ENCODE assay signal across 21 cellular contexts in genomic region chr16:62870554-62870953, GRCh38.
DNase-seq lines count a peak whose midpoint lies in the region; ATAC-seq, FAIRE-seq and TF ChIP-seq lines count a peak whose summit lies in the region.
"Had no signal": no experiment of that assay in that cellular context is flagged by ENCODE, and none has a peak within 500 bp of the region (broad histone marks: within the 10 kb centered on the region; RNA-seq: fewer than 3 reads in every experiment).

No MANE protein-coding gene starts in this region.

- H3K4me1 ChIP-seq in neural progenitor cell (no peaks in the 10 kb centered on the region), small intestine (ENCODE audit: control insufficient read depth in 2 of 2, insufficient read depth in 1 of 2, low read depth in 1 of 2, low read length in 1 of 2) (no peaks in the 10 kb centered on the region)
- H3K4me1 ChIP-seq: breast epithelium had no signal

- intact Hi-C loops in lower leg skin (cut with DNase I; ENCODE audit: low total_unique reads): no loop called here

- H3K36me3 ChIP-seq in neural progenitor cell (no peaks in the 10 kb centered on the region), small intestine (ENCODE audit: control insufficient read depth in 2 of 2, insufficient read depth in 2 of 2, low read length in 2 of 2) (no peaks in the 10 kb centered on the region)
- H3K36me3 ChIP-seq: breast epithelium, esophagus muscularis mucosa had no signal

- H3K9me3 ChIP-seq in neural progenitor cell (ENCODE audit: low read depth) (no peaks in the 10 kb centered on the region), small intestine (ENCODE audit: control insufficient read depth, low read depth) (no peaks in the 10 kb centered on the region)
- H3K9me3 ChIP-seq: breast epithelium, esophagus muscularis mucosa had no signal

- no peak overlapping the region for H3K4me2 ChIP-seq in neural progenitor cell

- H3K9ac ChIP-seq in neural progenitor cell: no peak overlapping the region

- DNase-seq in NCI-H2227 (lab: John Stamatoyannopoulos, UW; ENCODE audit: unreplicated experiment): peak; percentile 13
- no peak for DNase-seq in NCI-H2227 treated with DMSO at 0.1 percent for 48 hours (lab: John Stamatoyannopoulos, UW)
- peak; percentile 2 for DNase-seq in NB4 (ENCODE audit: low read depth)
- DNase-seq in chondrocyte (ENCODE audit: low spot score): no peak
- DNase-seq in neural progenitor cell (ENCODE audit: low spot score): no peak
- DNase-seq in lower leg skin (ENCODE audit: low spot score in 2 of 2): no peak
- no peak for DNase-seq in small intestine
- DNase-seq: activated naive CD8-positive, alpha-beta T cell treated with anti-CD3 and anti-CD28 coated beads for 36 hours; CD4-positive, CD25-positive, alpha-beta regulatory T cell; dermis blood vessel endothelial cell; natural killer cell; NCI-H1930; NK-92 treated with Interleukin-12 subunit alpha and Interleukin-12 subunit beta, amount 100 ng/mL, for 24 hours; stimulated activated CD4-positive, alpha-beta T cell treated with anti-CD3 and anti-CD28 coated beads, Interleukin-12 subunit alpha, Interleukin-12 subunit beta, amount 100 ng/mL, for 4 hours; stimulated activated naive CD4-positive, alpha-beta T cell had no signal

- no peak overlapping the region for H3K4me3 ChIP-seq in NB4 (ENCODE audit: low read depth, low read length)
- no peak overlapping the region for H3K4me3 ChIP-seq in neural progenitor cell
- H3K4me3 ChIP-seq in lower leg skin (ENCODE audit: low read depth, poor library complexity, severe bottlenecking): no peak overlapping the region
- no peak overlapping the region for H3K4me3 ChIP-seq in small intestine (ENCODE audit: low read depth in 1 of 2, low read length in 2 of 2)
- H3K4me3 ChIP-seq: breast epithelium, esophagus muscularis mucosa had no signal

- H3K27me3 Mint-ChIP-seq in chondrocyte (ENCODE audit: low read depth): no peaks in the 10 kb centered on the region
- no peaks in the 10 kb centered on the region for H3K27me3 Mint-ChIP-seq in neural progenitor cell (ENCODE audit: insufficient read depth, low read depth)
- H3K27me3 Mint-ChIP-seq: activated naive CD8-positive, alpha-beta T cell treated with anti-CD3 and anti-CD28 coated beads for 36 hours; CD4-positive, CD25-positive, alpha-beta regulatory T cell; memory B cell had no signal

- no peak overlapping the region for H3K27ac Mint-ChIP-seq in chondrocyte (ENCODE audit: unreplicated experiment)
- no peak overlapping the region for H3K27ac Mint-ChIP-seq in neural progenitor cell
- H3K27ac Mint-ChIP-seq: activated naive CD8-positive, alpha-beta T cell treated with anti-CD3 and anti-CD28 coated beads for 36 hours; activated T-helper 1 cell treated with anti-CD3 and anti-CD28 coated beads, Interleukin-12 subunit alpha, Interleukin-12 subunit beta, Interleukin-2, Interleukin-4 antibody, amounts not matched to agents 30 ng/mL and 10 ng/mL and 1 ng/mL, durations not matched to agents 14 hours and 24 hours and 36 hours; CD4-positive, CD25-positive, alpha-beta regulatory T cell; memory B cell; natural killer cell; T-helper 1 cell treated with Interleukin-12 subunit alpha and Interleukin-12 subunit beta and Interleukin-4 antibody, amounts not matched to agents 30 μg/mL and 1 μg/mL, for 36 hours had no signal

- H3K36me3 Mint-ChIP-seq in chondrocyte (ENCODE audit: low read depth) (no peaks in the 10 kb centered on the region), neural progenitor cell (peaks cover 2% of the 10 kb centered on the region)
- H3K36me3 Mint-ChIP-seq: activated naive CD8-positive, alpha-beta T cell treated with anti-CD3 and anti-CD28 coated beads for 36 hours; CD4-positive, CD25-positive, alpha-beta regulatory T cell; memory B cell; natural killer cell had no signal

- H3K4me3 Mint-ChIP-seq in chondrocyte (ENCODE audit: unreplicated experiment) (no peak overlapping the region), neural progenitor cell (no peak overlapping the region)
- H3K4me3 Mint-ChIP-seq: activated naive CD8-positive, alpha-beta T cell treated with anti-CD3 and anti-CD28 coated beads for 36 hours; activated T-helper 1 cell treated with anti-CD3 and anti-CD28 coated beads, Interleukin-12 subunit alpha, Interleukin-12 subunit beta, Interleukin-2, Interleukin-4 antibody, amounts not matched to agents 30 ng/mL and 10 ng/mL and 1 ng/mL, durations not matched to agents 14 hours and 24 hours and 36 hours; CD4-positive, CD25-positive, alpha-beta regulatory T cell; memory B cell; natural killer cell; T-helper 1 cell treated with Interleukin-12 subunit alpha and Interleukin-12 subunit beta and Interleukin-4 antibody, amounts not matched to agents 30 μg/mL and 1 μg/mL, for 36 hours had no signal

- H4K20me1 ChIP-seq in neural progenitor cell (ENCODE audit: low read depth): no peaks in the 10 kb centered on the region

- no peaks in the 10 kb centered on the region for H3K9me3 Mint-ChIP-seq in chondrocyte (ENCODE audit: low read depth)
- peaks cover 3% of the 10 kb centered on the region for H3K9me3 Mint-ChIP-seq in neural progenitor cell

- H3K27ac ChIP-seq in neural progenitor cell: no peak overlapping the region
- no peak overlapping the region for H3K27ac ChIP-seq in small intestine (ENCODE audit: low read depth in 1 of 2, low read length in 1 of 2)
- H3K27ac ChIP-seq: breast epithelium, esophagus muscularis mucosa had no signal

- FAIRE-seq in small intestine (lab: Jason Lieb, UNC): no peak

- no peaks in the 10 kb centered on the region for H3K79me2 ChIP-seq in neural progenitor cell (ENCODE audit: low read depth)

- ATAC-seq in GM21619 (IDR thresholded peaks at IDR 0.05; ENCODE audit: unreplicated experiment): no peak
- ATAC-seq: natural killer cell had no signal

- H3K27me3 ChIP-seq in neural progenitor cell (no peaks in the 10 kb centered on the region), small intestine (ENCODE audit: control insufficient read depth in 2 of 2, insufficient read depth in 2 of 2, low read length in 2 of 2) (no peaks in the 10 kb centered on the region)
- H3K27me3 ChIP-seq: breast epithelium, esophagus muscularis mucosa had no signal

- no peak for TF ChIP-seq POLR2A in NB4 (IDR thresholded peaks at IDR 0.05; ENCODE audit: extremely low read depth, insufficient read length)
- no peak for TF ChIP-seq POLR2A in lower leg skin (IDR thresholded peaks at IDR 0.05)

- H2AFZ ChIP-seq in neural progenitor cell (replicated peaks): no peak overlapping the region

- H3K4me1 Mint-ChIP-seq in chondrocyte (ENCODE audit: low read depth): no peaks in the 10 kb centered on the region
- peaks cover 2% of the 10 kb centered on the region for H3K4me1 Mint-ChIP-seq in neural progenitor cell
- H3K4me1 Mint-ChIP-seq: activated naive CD8-positive, alpha-beta T cell treated with anti-CD3 and anti-CD28 coated beads for 36 hours; CD4-positive, CD25-positive, alpha-beta regulatory T cell; memory B cell; natural killer cell had no signal

- TF ChIP-seq CTCF in NB4 (IDR thresholded peaks at IDR 0.05; ENCODE audit: low read depth, low read length): no peak
- TF ChIP-seq CTCF in chondrocyte (IDR thresholded peaks at IDR 0.05): peak; percentile 57
- peak; percentile 28 for TF ChIP-seq CTCF in neural progenitor cell (IDR thresholded peaks at IDR 0.05)
- no peak for TF ChIP-seq CTCF in lower leg skin (IDR thresholded peaks at IDR 0.05)

- no peaks in the 10 kb centered on the region for H3F3A ChIP-seq in neural progenitor cell (ENCODE audit: low read depth)

Comparison
In these comparisons a context has a peak if more than half of its experiments do, and no peak if none do; other contexts are left out.
1. DNase-seq: peak in NCI-H2227 (single experiment) and NB4 (single experiment); none in NCI-H2227 treated with DMSO at 0.1 percent for 48 hours (single experiment), chondrocyte (single experiment), neural progenitor cell (single experiment), lower leg skin (0 of 2) and small intestine (single experiment).
2. CTCF ChIP-seq: peak in chondrocyte (single experiment) and neural progenitor cell (single experiment); none in NB4 (single experiment) and lower leg skin (0 of 3).